Comparison of ENCODE assay signal across 8 cellular contexts in the genomic region with DNA sequence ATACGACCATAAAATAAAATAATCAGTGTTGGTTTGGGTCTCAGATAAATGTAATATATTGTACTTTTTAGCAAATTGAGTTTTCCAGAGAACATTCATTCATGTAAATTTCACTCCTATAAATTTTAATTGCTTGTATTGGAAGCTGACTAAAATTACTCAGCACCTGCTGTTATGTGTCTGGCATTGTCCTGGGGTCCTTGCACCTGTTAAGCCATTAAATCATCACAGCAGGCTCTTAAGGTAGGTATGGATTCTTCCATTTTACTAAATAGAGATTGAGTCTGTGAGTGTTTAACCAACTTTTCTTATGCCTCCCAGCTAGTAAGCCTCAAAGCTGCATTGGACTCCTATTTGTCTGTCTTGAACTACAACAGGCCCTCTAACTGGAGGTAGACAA.
DNase-seq lines count a peak whose midpoint lies in the region; ATAC-seq and TF ChIP-seq lines count a peak whose summit lies in the region.

No MANE protein-coding gene starts in this region.

- peaks cover 66% of the 10 kb centered on the region for H3K4me1 Mint-ChIP-seq in activated CD8-positive, alpha-beta memory T cell treated with anti-CD3 and anti-CD28 coated beads, Interleukin-2, amount 10 ng/mL, durations not matched to agents 7 days and 5 days

- H3K36me3 ChIP-seq in RWPE2 (ENCODE audit: low read depth) (no peaks in the 10 kb centered on the region; the same call in 1 of the 2 replicates), hepatocyte (replicated peaks; ENCODE audit: insufficient read depth, low read depth) (no peaks in the 10 kb centered on the region), thoracic aorta (no peaks in the 10 kb centered on the region)

- H3K4me3 ChIP-seq in RWPE2 (ENCODE audit: severe bottlenecking) (peak overlapping the region; percentile 2), hepatocyte (no peak overlapping the region), thoracic aorta (peak overlapping the region; percentile 61)

- no peak overlapping the region for H3K27ac ChIP-seq in RWPE2 (ENCODE audit: poor library complexity, severe bottlenecking)
- H3K27ac ChIP-seq in hepatocyte = no peak overlapping the region
- peak overlapping the region in 1 of 2 donors; percentile 21 for H3K27ac ChIP-seq in thoracic aorta

- peaks cover 21% of the 10 kb centered on the region for H3K36me3 Mint-ChIP-seq in activated CD8-positive, alpha-beta memory T cell treated with anti-CD3 and anti-CD28 coated beads, Interleukin-2, amount 10 ng/mL, durations not matched to agents 7 days and 5 days

- ATAC-seq in activated CD8-positive, alpha-beta memory T cell treated with anti-CD3 and anti-CD28 coated beads, Interleukin-2, amount 10 ng/mL, durations not matched to agents 7 days and 5 days = no peak
- ATAC-seq in RWPE2 (ENCODE audit: low read depth) (no peak), thoracic aorta (ENCODE audit: insufficient number of reproducible peaks, low FRiP score, low read depth) (no peak), GM18907 (IDR thresholded peaks at IDR 0.05; ENCODE audit: unreplicated experiment) (no peak), GM18909 (IDR thresholded peaks at IDR 0.05; ENCODE audit: poor library complexity, unreplicated experiment) (no peak), HG02678 (IDR thresholded peaks at IDR 0.05; ENCODE audit: unreplicated experiment) (no peak)

- peak overlapping the region; percentile 71 for H3K4me2 ChIP-seq in hepatocyte

- 100% methylated on average over 1 of the region's 1 CpG for WGBS in hepatocyte (ENCODE audit: low lambda C conversion rate, missing lambda C conversion rate)

- H3K27ac Mint-ChIP-seq in activated CD8-positive, alpha-beta memory T cell treated with anti-CD3 and anti-CD28 coated beads, Interleukin-2, amount 10 ng/mL, durations not matched to agents 7 days and 5 days = peak overlapping the region; percentile 83

- H4K20me1 ChIP-seq in hepatocyte (ENCODE audit: insufficient read depth, poor library complexity, severe bottlenecking) = no peaks in the 10 kb centered on the region

- peak overlapping the region; percentile 82 for H3K4me3 Mint-ChIP-seq in activated CD8-positive, alpha-beta memory T cell treated with anti-CD3 and anti-CD28 coated beads, Interleukin-2, amount 10 ng/mL, durations not matched to agents 7 days and 5 days

- no peak for DNase-seq in activated CD8-positive, alpha-beta memory T cell treated with anti-CD3 and anti-CD28 coated beads, Interleukin-2, amount 10 ng/mL, durations not matched to agents 7 days and 5 days
- no peak for DNase-seq in activated CD8-positive, alpha-beta memory T cell treated with anti-CD3 and anti-CD28 coated beads, Interleukin-2, amount 50 U/mL, for 4 hours
- DNase-seq in RWPE2 (ENCODE audit: low spot score) (no peak), hepatocyte (ENCODE audit: low spot score) (no peak), thoracic aorta (ENCODE audit: low spot score) (no peak)

- CTCF ChIA-PET in activated CD8-positive, alpha-beta memory T cell treated with anti-CD3 and anti-CD28 coated beads, Interleukin-2, amount 10 ng/mL, durations not matched to agents 7 days and 5 days (lab: Charles Lee) = interaction anchor here (0.6 kb wide), 1 partner anchor 73 kb away, joined by 4 read pairs; no protein-coding TSS in a partner anchor

- H3K9me2 ChIP-seq in hepatocyte (replicated peaks; ENCODE audit: insufficient read depth) = no peaks in the 10 kb centered on the region

- peaks cover 2% of the 10 kb centered on the region for H3K9me3 Mint-ChIP-seq in activated CD8-positive, alpha-beta memory T cell treated with anti-CD3 and anti-CD28 coated beads, Interleukin-2, amount 10 ng/mL, durations not matched to agents 7 days and 5 days (ENCODE audit: low read depth)

- no peaks in the 10 kb centered on the region for H3K27me3 Mint-ChIP-seq in activated CD8-positive, alpha-beta memory T cell treated with anti-CD3 and anti-CD28 coated beads, Interleukin-2, amount 10 ng/mL, durations not matched to agents 7 days and 5 days

- H3K4me1 ChIP-seq in RWPE2 (ENCODE audit: insufficient read depth, poor library complexity, severe bottlenecking) (peaks cover 6% of the 10 kb centered on the region), hepatocyte (ENCODE audit: insufficient read depth) (no peaks in the 10 kb centered on the region), thoracic aorta (ENCODE audit: control insufficient read depth in 1 of 2, low read depth in 2 of 2) (peaks cover 3 to 17% of the 10 kb centered on the region in 2 donors)

- no peak for TF ChIP-seq CTCF in RWPE2 (IDR thresholded peaks at IDR 0.05; ENCODE audit: poor library complexity, severe bottlenecking)
- no peak for TF ChIP-seq CTCF in hepatocyte (IDR thresholded peaks at IDR 0.05; ENCODE audit: poor library complexity)
- no peak for TF ChIP-seq CTCF in thoracic aorta (IDR thresholded peaks at IDR 0.05)

- no peak overlapping the region for H2AFZ ChIP-seq in hepatocyte

- H3K9me3 ChIP-seq in RWPE2 (ENCODE audit: severe bottlenecking) (no peaks in the 10 kb centered on the region), hepatocyte (ENCODE audit: low read depth) (no peaks in the 10 kb centered on the region), thoracic aorta (no peaks in the 10 kb centered on the region)

- H3K79me2 ChIP-seq in hepatocyte = peaks cover 22% of the 10 kb centered on the region

- H3K27me3 ChIP-seq in RWPE2 (ENCODE audit: insufficient read depth, poor library complexity, severe bottlenecking) = no peaks in the 10 kb centered on the region
- no peaks in the 10 kb centered on the region for H3K27me3 ChIP-seq in hepatocyte
- H3K27me3 ChIP-seq in thoracic aorta (replicated peaks; ENCODE audit: insufficient read depth) = no peaks in the 10 kb centered on the region
